ENCODE assay signal across 8 cellular contexts in genomic region chr16:87860553-87861299, GRCh38. TPM values are rescaled to one million over a fixed set of nuclear protein-coding genes. Genes with fewer than 3 reads are reported as not detected.
DNase-seq lines count a peak whose midpoint lies in the region; ATAC-seq, FAIRE-seq and TF ChIP-seq lines count a peak whose summit lies in the region.

No MANE protein-coding gene starts in this region.

- H3K4me3 ChIP-seq in CD8-positive, alpha-beta T cell (ENCODE audit: low read depth, low read length), result no peak overlapping the region
- H3K4me3 ChIP-seq in suprapubic skin (no peak overlapping the region), mesendoderm (ENCODE audit: low read length) (no peak overlapping the region)

- FAIRE-seq in HTR-8/SVneo (lab: Jason Lieb, UNC), result peak; percentile 26

- peak; percentile 12 for ATAC-seq in CD8-positive, alpha-beta T cell
- ATAC-seq in GM19395 (IDR thresholded peaks at IDR 0.05; ENCODE audit: unreplicated experiment), result no peak

- no peak overlapping the region for H2BK5ac ChIP-seq in mesendoderm (ENCODE audit: low read length)

- H3K18ac ChIP-seq in mesendoderm (ENCODE audit: low read length), result no peak overlapping the region

- no peak overlapping the region for H3K27ac ChIP-seq in CD8-positive, alpha-beta T cell (ENCODE audit: low read depth, low read length)
- H3K27ac ChIP-seq in suprapubic skin (no peak overlapping the region), mesendoderm (ENCODE audit: low read depth, low read length) (no peak overlapping the region)

- peaks cover 16% of the 10 kb centered on the region for H3K36me3 Mint-ChIP-seq in CD8-positive, alpha-beta T cell
- H3K36me3 Mint-ChIP-seq in activated naive CD8-positive, alpha-beta T cell treated with anti-CD3 and anti-CD28 coated beads for 36 hours, result peaks cover 58% of the 10 kb centered on the region

- POLR2A ChIA-PET in CD8-positive, alpha-beta T cell (lab: Charles Lee), result no interaction called here

- peaks cover 87% of the 10 kb centered on the region for H3K79me2 ChIP-seq in mesendoderm (ENCODE audit: control insufficient read depth, insufficient read depth, low read length)

- no peak overlapping the region for H3K9ac ChIP-seq in mesendoderm (ENCODE audit: low read length)

- H3K56ac ChIP-seq in mesendoderm (ENCODE audit: low read length), result no peak overlapping the region

- no peaks in the 10 kb centered on the region for H3K79me1 ChIP-seq in mesendoderm (ENCODE audit: low read length)

- no peaks in the 10 kb centered on the region for H3K36me3 ChIP-seq in CD8-positive, alpha-beta T cell (ENCODE audit: insufficient read depth, low read length)
- no peaks in the 10 kb centered on the region for H3K36me3 ChIP-seq in suprapubic skin
- H3K36me3 ChIP-seq in mesendoderm (ENCODE audit: control insufficient read depth, insufficient read depth, low read length), result peaks cover 2% of the 10 kb centered on the region

- no peak for TF ChIP-seq POLR2A in suprapubic skin (IDR thresholded peaks at IDR 0.05)

- H3K4me3 Mint-ChIP-seq in CD8-positive, alpha-beta T cell, result peak overlapping the region; percentile 22
- peak overlapping the region; percentile 11 for H3K4me3 Mint-ChIP-seq in activated naive CD8-positive, alpha-beta T cell treated with anti-CD3 and anti-CD28 coated beads for 36 hours

- H3K4me1 Mint-ChIP-seq in CD8-positive, alpha-beta T cell (ENCODE audit: low read depth), result peaks cover 35% of the 10 kb centered on the region
- H3K4me1 Mint-ChIP-seq in activated naive CD8-positive, alpha-beta T cell treated with anti-CD3 and anti-CD28 coated beads for 36 hours, result peaks cover 60% of the 10 kb centered on the region

- H4K8ac ChIP-seq in mesendoderm (ENCODE audit: low read depth, low read length), result no peak overlapping the region

- intact Hi-C loops in CD8-positive, alpha-beta T cell (cut with DNase I, micrococcal nuclease), result no loop called here

- peak in 1 of 7 experiments; percentile 14 for DNase-seq in CD8-positive, alpha-beta T cell
- peak; percentile 56 for DNase-seq in HTR-8/SVneo (ENCODE audit: insufficient read length, low spot score)
- DNase-seq in activated naive CD8-positive, alpha-beta T cell treated with anti-CD3 and anti-CD28 coated beads for 36 hours, result no peak
- DNase-seq in kidney tubule cell (ENCODE audit: low spot score), result peak; percentile 87
- no peak for DNase-seq in NCI-H510A (lab: John Stamatoyannopoulos, UW)
- DNase-seq in suprapubic skin (ENCODE audit: low spot score in 2 of 2), result no peak
- DNase-seq in mesendoderm, result no peak

- no peak overlapping the region for H3K4ac ChIP-seq in mesendoderm (ENCODE audit: low read depth, low read length)

- H3K4me1 ChIP-seq in CD8-positive, alpha-beta T cell (ENCODE audit: insufficient read depth, low read length), result peaks cover 21% of the 10 kb centered on the region
- H3K4me1 ChIP-seq in suprapubic skin, result peaks cover 44% of the 10 kb centered on the region
- no peaks in the 10 kb centered on the region for H3K4me1 ChIP-seq in mesendoderm (ENCODE audit: control insufficient read depth, low read depth, low read length)

- WGBS in suprapubic skin, result 50% methylated on average over 12 of the region's 26 CpGs
- WGBS in mesendoderm (ENCODE audit: extremely low coverage, insufficient coverage, low lambda C conversion rate), result no CpG with 5 or more reads among the region's 26 CpGs

- no peaks in the 10 kb centered on the region for H3K27me3 ChIP-seq in CD8-positive, alpha-beta T cell (ENCODE audit: insufficient read depth, low read length)
- H3K27me3 ChIP-seq in suprapubic skin, result no peaks in the 10 kb centered on the region
- H3K27me3 ChIP-seq in mesendoderm (ENCODE audit: insufficient read depth, low read length, poor library complexity), result no peaks in the 10 kb centered on the region

- no peak overlapping the region for H2BK120ac ChIP-seq in mesendoderm (ENCODE audit: low read depth, low read length)

- no peak for TF ChIP-seq CTCF in CD8-positive, alpha-beta T cell (IDR thresholded peaks at IDR 0.05)
- no peak for TF ChIP-seq CTCF in suprapubic skin (IDR thresholded peaks at IDR 0.05)

- H4K5ac ChIP-seq in mesendoderm (ENCODE audit: low read length), result no peak overlapping the region

- no peaks in the 10 kb centered on the region for H3K9me3 Mint-ChIP-seq in CD8-positive, alpha-beta T cell
- no peaks in the 10 kb centered on the region for H3K9me3 Mint-ChIP-seq in activated naive CD8-positive, alpha-beta T cell treated with anti-CD3 and anti-CD28 coated beads for 36 hours

- no peak overlapping the region for H2AK5ac ChIP-seq in mesendoderm (ENCODE audit: low read length)

- no peak overlapping the region for H2BK15ac ChIP-seq in mesendoderm (replicated peaks; ENCODE audit: low read depth)

- no peaks in the 10 kb centered on the region for H3K27me3 Mint-ChIP-seq in CD8-positive, alpha-beta T cell (ENCODE audit: low read depth)
- H3K27me3 Mint-ChIP-seq in activated naive CD8-positive, alpha-beta T cell treated with anti-CD3 and anti-CD28 coated beads for 36 hours, result no peaks in the 10 kb centered on the region

- H3K23ac ChIP-seq in mesendoderm (ENCODE audit: low read length), result no peak overlapping the region

- no peaks in the 10 kb centered on the region for H3K9me3 ChIP-seq in CD8-positive, alpha-beta T cell (ENCODE audit: low read length)
- H3K9me3 ChIP-seq in suprapubic skin, result no peaks in the 10 kb centered on the region

- no peak for TF ChIP-seq EP300 in suprapubic skin (IDR thresholded peaks at IDR 0.05)

- CTCF ChIA-PET in CD8-positive, alpha-beta T cell (lab: Charles Lee), result interaction anchor here (1.2 to 3.1 kb wide), 4 partner anchors 10 to 82 kb away, joined by 4 to 18 read pairs (median 10); partner anchors contain the start of gene SLC7A5

- no peak overlapping the region for H3K4me2 ChIP-seq in mesendoderm (ENCODE audit: low read length)

- peak overlapping the region; percentile 18 for H3K27ac Mint-ChIP-seq in CD8-positive, alpha-beta T cell
- H3K27ac Mint-ChIP-seq in activated naive CD8-positive, alpha-beta T cell treated with anti-CD3 and anti-CD28 coated beads for 36 hours, result peak overlapping the region; percentile 62

RNA-seq across cellular contexts. Expression of gene SLC7A5, which starts 8.6 kb away (rescaled TPM):
- 100 to 1,000 TPM; 359 to 369 TPM for total RNA-seq in CD8-positive, alpha-beta T cell
- total RNA-seq in activated naive CD8-positive, alpha-beta T cell treated with anti-CD3 and anti-CD28 coated beads for 36 hours, result 100 to 1,000 TPM; 298 to 301 TPM
- 10 to 100 TPM in 3 of 4 donors, 1 to 10 TPM in 1; 10.0 to 99.4 (median 61.1) TPM for total RNA-seq in suprapubic skin
- polyA plus RNA-seq in mesendoderm (2013, experiment 1 of 2), result 742 TPM
- polyA plus RNA-seq in mesendoderm (2013, experiment 2 of 2), result 732 TPM

Comparison
In these comparisons a context has a peak if more than half of its experiments do, and no peak if none do; other contexts are left out.
1. DNase-seq: peak in HTR-8/SVneo (single experiment) and kidney tubule cell (single experiment); none in activated naive CD8-positive, alpha-beta T cell treated with anti-CD3 and anti-CD28 coated beads for 36 hours (single experiment), NCI-H510A (single experiment), suprapubic skin (0 of 2) and mesendoderm (single experiment).